Comparison of ENCODE assay signal across 8 cellular contexts in the genomic region with DNA sequence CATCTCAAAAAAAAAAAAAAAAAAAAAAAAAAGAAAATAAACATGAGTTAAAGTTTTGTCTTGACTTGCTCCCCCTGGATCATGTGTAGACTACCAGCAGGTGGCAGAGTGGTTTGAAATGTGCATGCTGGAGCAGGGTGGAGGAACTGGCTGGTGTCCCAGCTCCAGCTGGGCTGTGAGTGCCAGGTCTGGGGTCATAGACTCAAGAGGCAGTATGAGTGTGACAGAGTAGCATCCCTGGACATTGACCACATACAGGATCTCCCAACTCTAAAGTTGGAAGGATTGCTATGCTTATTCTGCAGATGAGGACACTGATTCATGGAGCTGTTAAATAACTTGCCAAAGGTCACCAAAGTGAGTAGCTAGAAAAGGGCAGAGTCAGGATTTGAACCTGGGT.
A peak's percentile ranks its signal among the peaks of the same experiment; 100 is the strongest.
DNase-seq lines count a peak whose midpoint lies in the region; ATAC-seq and TF ChIP-seq lines count a peak whose summit lies in the region.

No MANE protein-coding gene starts in this region.

- peak; percentile 46 for DNase-seq in EH (ENCODE audit: low read depth)
- DNase-seq in LHCN-M2 (ENCODE audit: low read depth): peak; percentile 23
- DNase-seq in cardiac fibroblast (ENCODE audit: low read depth in 2 of 2): peak; percentile 17 to 38
- peak; percentile 44 to 68 for DNase-seq in lung microvascular endothelial cell (ENCODE audit: low read depth in 2 of 2)
- DNase-seq in NCI-H2029 (lab: John Stamatoyannopoulos, UW): no peak
- no peak for DNase-seq in NOMO-1 treated with dmso at 0.1 percent for 144 hours (lab: John Stamatoyannopoulos, UW; ENCODE audit: unreplicated experiment)

- H3K4me3 ChIP-seq in cardiac fibroblast (replicated peaks in 1 of 2; ENCODE audit: low read depth in 2 of 2, low read length in 2 of 2): no peak overlapping the region

- no peak for ATAC-seq in HG03565 (IDR thresholded peaks at IDR 0.05; ENCODE audit: unreplicated experiment)
- ATAC-seq in HG02884 (IDR thresholded peaks at IDR 0.05; ENCODE audit: unreplicated experiment): no peak

- TF ChIP-seq CTCF in cardiac fibroblast (IDR thresholded peaks at IDR 0.05; ENCODE audit: low read depth, low read length): peak; percentile 22

Comparison
In these comparisons a context has a peak if more than half of its experiments do, and no peak if none do; other contexts are left out.
1. DNase-seq: peak in EH (single experiment), LHCN-M2 (single experiment), cardiac fibroblast (2 of 2) and lung microvascular endothelial cell (2 of 2); none in NCI-H2029 (single experiment) and NOMO-1 treated with dmso at 0.1 percent for 144 hours (single experiment).